Comparison of ENCODE assay signal across 21 cellular contexts in the genomic region with DNA sequence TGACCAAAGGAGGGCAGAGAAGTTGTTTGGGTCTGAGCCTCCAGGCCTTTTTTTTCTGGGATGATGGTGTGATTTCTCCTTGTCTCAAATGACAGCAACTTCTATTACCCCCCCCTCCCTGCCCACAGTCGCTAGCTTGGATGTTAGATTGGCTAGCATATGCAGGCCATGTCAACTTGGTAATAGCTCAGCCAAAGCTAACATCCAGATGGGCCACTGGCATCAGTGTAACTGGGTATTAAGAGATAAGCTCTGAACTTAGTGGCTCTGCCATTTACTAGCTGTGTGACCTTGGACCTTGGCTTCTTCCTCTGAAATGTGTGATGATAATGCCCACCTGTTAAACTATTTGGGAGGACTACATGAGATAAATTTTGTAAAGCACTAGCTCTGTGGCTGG.
"Had no signal": no experiment of that assay in that cellular context is flagged by ENCODE, and none has a peak within 500 bp of the region (broad histone marks: within the 10 kb centered on the region; RNA-seq: fewer than 3 reads in every experiment).

No MANE protein-coding gene starts in this region.

- ATAC-seq: SK-N-SH treated with all-trans-retinoic acid at 6 μM for 48 hours had no signal

- H3K4me1 ChIP-seq: SJCRH30 had no signal

- H3K27ac ChIP-seq: HL-60, SJCRH30 had no signal

- DNase-seq: KBM-7, MV-4-11, NCI-H1048, NCI-H1105, NCI-H1417, NCI-H1436 treated with DMSO at 0.1 percent for 48 hours, NCI-H1694, NCI-H187 treated with DMSO at 0.1 percent for 48 hours, NCI-H2029 treated with DMSO at 0.1 percent for 48 hours, NCI-H2171 treated with DMSO at 0.1 percent for 48 hours, NCI-H345, NCI-H446 treated with DMSO at 0.1 percent for 48 hours, NCI-H510A treated with DMSO at 0.1 percent for 48 hours, NCI-H526, RPMI8226, SHP77 treated with DMSO at 0.1 percent for 48 hours, SJCRH30 had no signal

- H3K36me3 ChIP-seq: SJCRH30 had no signal

- H3K9me3 ChIP-seq: SJCRH30 had no signal

- FAIRE-seq: HTR-8/SVneo, RCC 7860 had no signal

- H3K4me3 ChIP-seq: SJCRH30 had no signal

- H3K27me3 ChIP-seq: SJCRH30 had no signal
